ENCODE assay signal across 20 cellular contexts in the genomic region with DNA sequence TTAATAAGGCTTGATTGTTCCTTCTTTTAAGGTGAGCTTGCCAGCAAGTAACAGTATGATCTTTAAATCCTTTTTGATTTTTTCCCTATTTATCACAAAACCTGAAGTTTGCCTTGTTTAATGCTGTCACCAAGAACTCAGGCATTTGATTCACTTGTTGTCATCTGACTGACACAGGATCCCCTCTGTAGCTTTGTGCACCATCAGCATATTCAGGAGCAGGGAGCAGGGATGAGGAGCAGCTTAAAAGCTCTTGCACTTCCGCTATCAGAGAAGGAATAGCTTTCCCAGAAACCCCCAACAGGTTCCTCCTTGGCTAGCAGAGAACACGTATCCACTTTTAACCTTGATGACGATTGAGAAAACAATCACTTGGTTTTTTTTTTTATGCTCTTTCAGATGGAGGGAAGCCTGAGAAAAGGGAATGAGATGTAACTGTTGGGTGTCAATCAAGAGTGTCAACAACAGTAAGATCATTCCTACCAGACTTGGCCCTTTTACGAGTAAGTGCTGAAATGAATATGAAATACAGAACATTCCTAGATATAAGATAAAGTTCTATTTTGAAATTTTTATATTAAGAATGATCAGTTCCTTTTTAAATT.
DNase-seq lines count a peak whose midpoint lies in the region; ATAC-seq, FAIRE-seq and TF ChIP-seq lines count a peak whose summit lies in the region.
"Had no signal": no experiment of that assay in that cellular context is flagged by ENCODE, and none has a peak within 500 bp of the region (broad histone marks: within the 10 kb centered on the region; RNA-seq: fewer than 3 reads in every experiment).

No MANE protein-coding gene starts in this region.

- H3F3A ChIP-seq in SK-N-SH (replicated peaks; ENCODE audit: insufficient read depth), result no peaks in the 10 kb centered on the region

- in situ Hi-C loops in HepG2 (cut with HindIII; ENCODE audit: extremely low pct_ligation_motif_present, low pct_unique_long_range_greater_than_20kb), result no loop called here

- H3K27ac ChIP-seq in HepG2 (ENCODE audit: extremely low read length, insufficient read depth, low read length), result no peak overlapping the region
- H3K27ac ChIP-seq in right lobe of liver, result no peak overlapping the region
- H3K27ac ChIP-seq in SK-N-MC, result peak overlapping the region; percentile 62; the same call in 1 of the 2 replicates
- no peak overlapping the region for H3K27ac ChIP-seq in SK-N-SH (ENCODE audit: low read depth in 2 of 2, low read length in 1 of 2)
- H3K27ac ChIP-seq: C4-2B had no signal

- ATAC-seq in HepG2, result no peak
- no peak for ATAC-seq in right lobe of liver
- ATAC-seq in GM18502 (IDR thresholded peaks at IDR 0.05; ENCODE audit: poor library complexity, unreplicated experiment), result no peak
- ATAC-seq: HCT116, Panc1 had no signal

- H3K9me3 ChIP-seq in HepG2 (ENCODE audit: low read length) (no peaks in the 10 kb centered on the region), right lobe of liver (no peaks in the 10 kb centered on the region), SK-N-MC (ENCODE audit: low read depth, low read length) (no peaks in the 10 kb centered on the region), SK-N-SH (no peaks in the 10 kb centered on the region)

- H3K4me2 ChIP-seq in HepG2 (ENCODE audit: low read depth, low read length) (no peak overlapping the region), SK-N-SH (no peak overlapping the region)

- H2AFZ ChIP-seq in HepG2 (ENCODE audit: low read length), result no peak overlapping the region
- no peak overlapping the region for H2AFZ ChIP-seq in SK-N-SH (ENCODE audit: low read depth)

- H3K4me3 ChIP-seq in HepG2 (replicated peaks in 1 of 3; ENCODE audit: insufficient read depth in 1 of 3, low read depth in 2 of 3, low read length in 3 of 3), result no peak overlapping the region
- H3K4me3 ChIP-seq in right lobe of liver, result no peak overlapping the region
- peak overlapping the region; percentile 51 for H3K4me3 ChIP-seq in SK-N-MC
- no peak overlapping the region for H3K4me3 ChIP-seq in SK-N-SH (ENCODE audit: low read depth in 2 of 2, low read length in 1 of 2)

- BruUV-seq in HepG2 (replicated peaks; lab: Mats Ljungman, UMichigan), result no TSS peak

- POLR2A ChIA-PET in HepG2 (lab: Yijun Ruan, JAX) (no interaction called here), SK-N-SH (lab: Yijun Ruan, JAX) (no interaction called here)

- H3K27me3 ChIP-seq in HepG2 (ENCODE audit: control insufficient read depth in 1 of 2, insufficient read depth in 2 of 2, low read length in 2 of 2), result no peaks in the 10 kb centered on the region
- H3K27me3 ChIP-seq in right lobe of liver, result no peaks in the 10 kb centered on the region
- no peaks in the 10 kb centered on the region for H3K27me3 ChIP-seq in SK-N-SH (ENCODE audit: insufficient read depth)

- TF ChIP-seq POLR2A in HepG2 (IDR thresholded peaks at IDR 0.05; ENCODE audit: insufficient read depth in 1 of 2, low read depth in 2 of 2, low read length in 2 of 2) (no peak), right lobe of liver (IDR thresholded peaks at IDR 0.05) (no peak)

- H3K9me2 ChIP-seq in SK-N-SH, result no peaks in the 10 kb centered on the region

- TF ChIP-seq CTCF in HepG2 (CRISPR knock-in tag; IDR thresholded peaks at IDR 0.05) (no peak), right lobe of liver (IDR thresholded peaks at IDR 0.05) (no peak), SK-N-SH (IDR thresholded peaks at IDR 0.05) (no peak)

- TF ChIP-seq RAD21 in HepG2 (CRISPR knock-in tag; IDR thresholded peaks at IDR 0.05), result no peak
- no peak for TF ChIP-seq RAD21 in SK-N-SH (IDR thresholded peaks at IDR 0.05; ENCODE audit: low read length)

- H3K79me2 ChIP-seq in HepG2 (ENCODE audit: insufficient read depth, low read length) (no peaks in the 10 kb centered on the region), SK-N-SH (ENCODE audit: insufficient read depth) (no peaks in the 10 kb centered on the region)

- 0% methylated on average over 4 of the region's 4 CpGs for WGBS in HepG2 (ENCODE audit: low lambda C conversion rate)
- 25% methylated on average over 4 of the region's 4 CpGs for WGBS in right lobe of liver (ENCODE audit: insufficient coverage, low coverage, low lambda C conversion rate, missing lambda C conversion rate)
- 21% methylated on average over 4 of the region's 4 CpGs for WGBS in SK-N-SH (ENCODE audit: low lambda C conversion rate)

- H3K4me1 ChIP-seq in HepG2 (ENCODE audit: insufficient read depth, low read length) (no peaks in the 10 kb centered on the region), right lobe of liver (no peaks in the 10 kb centered on the region), SK-N-SH (ENCODE audit: control insufficient read depth in 1 of 2, insufficient read depth in 2 of 2, low read depth in 1 of 2, low read length in 1 of 2) (no peaks in the 10 kb centered on the region)

- no peaks in the 10 kb centered on the region for H4K20me1 ChIP-seq in HepG2 (ENCODE audit: insufficient read depth, low read length)
- H4K20me1 ChIP-seq in SK-N-SH (ENCODE audit: insufficient read depth), result no peaks in the 10 kb centered on the region

- H3K36me3 ChIP-seq in HepG2 (replicated peaks in 1 of 2; ENCODE audit: control insufficient read depth in 1 of 2, insufficient read depth in 2 of 2, low read length in 2 of 2) (no peaks in the 10 kb centered on the region), right lobe of liver (no peaks in the 10 kb centered on the region), SK-N-MC (ENCODE audit: insufficient read depth, low read length) (no peaks in the 10 kb centered on the region), SK-N-SH (replicated peaks in 1 of 2; ENCODE audit: control insufficient read depth in 1 of 2, insufficient read depth in 2 of 2, low read length in 1 of 2) (no peaks in the 10 kb centered on the region)

- CTCF ChIA-PET in HepG2 (lab: Yijun Ruan, JAX; ENCODE audit: low intra/inter-chr PET ratio, low total read pairs) (no interaction called here), SK-N-SH (lab: Yijun Ruan, JAX) (no interaction called here)

- no peak for FAIRE-seq in HepG2 (lab: Jason Lieb, UNC)

- H3K9ac ChIP-seq in HepG2 (ENCODE audit: insufficient read depth, low read depth, low read length) (no peak overlapping the region), SK-N-MC (ENCODE audit: insufficient read length) (no peak overlapping the region), SK-N-SH (no peak overlapping the region)

- intact Hi-C loops in HepG2 (cut with micrococcal nuclease; ENCODE audit: unreplicated experiment), result no loop called here
- intact Hi-C loops in right lobe of liver (cut with DNase I), result no loop called here

- no peak for DNase-seq in HepG2 (ENCODE audit: low spot score)
- DNase-seq in right lobe of liver, result no peak
- DNase-seq in SK-N-MC (ENCODE audit: low read depth, low spot score), result no peak
- peak; percentile 7 for DNase-seq in left kidney (ENCODE audit: low read depth, low spot score)
- DNase-seq in kidney tubule cell (ENCODE audit: low spot score), result no peak
- DNase-seq in SK-N-SH, result no peak
- DNase-seq: 8988T; CD8-positive, alpha-beta memory T cell; DMS53; KG1; NCI-H1105; NCI-H146; NCI-H2029; NCI-H2171 treated with DMSO at 0.1 percent for 48 hours; NCI-H524 treated with DMSO at 0.1 percent for 48 hours; NCI-H82 had no signal

- TF ChIP-seq EP300 in HepG2 (IDR thresholded peaks at IDR 0.05; ENCODE audit: low read depth in 2 of 2, low read length in 2 of 2), result no peak
- TF ChIP-seq EP300 in HepG2 (CRISPR knock-in tag; IDR thresholded peaks at IDR 0.05; ENCODE audit: borderline replicate concordance), result no peak
- TF ChIP-seq EP300 in SK-N-SH (IDR thresholded peaks at IDR 0.05; ENCODE audit: borderline replicate concordance in 1 of 2, low read depth in 1 of 2, low read length in 1 of 2), result no peak

TF ChIP-seq in HepG2, 621 proteins besides CTCF, POLR2A, EP300 and RAD21 (continues in another document):
- TF ChIP-seq DNMT3B (CRISPR knock-in tag; conservative IDR thresholded peaks at IDR 0.05) (no peak), PHB2 (IDR thresholded peaks at IDR 0.05; ENCODE audit: partially characterized antibody) (no peak)

TF ChIP-seq in SK-N-SH, 30 proteins besides CTCF, POLR2A, EP300 and RAD21:
- no peak for TF ChIP-seq FOXM1 (IDR thresholded peaks at IDR 0.05; ENCODE audit: low read depth)
